In genomic region chr9:121261107-121261460, GRCh38 we compare ENCODE assay signal across 12 cellular contexts.
A peak's percentile ranks its signal among the peaks of the same experiment; 100 is the strongest.
DNase-seq lines count a peak whose midpoint lies in the region.
"Had no signal": no experiment of that assay in that cellular context is flagged by ENCODE, and none has a peak within 500 bp of the region (broad histone marks: within the 10 kb centered on the region; RNA-seq: fewer than 3 reads in every experiment).

No MANE protein-coding gene starts in this region.

- no peaks in the 10 kb centered on the region for H3K36me3 ChIP-seq in BLaER1 treated with 17β-estradiol and CSF1 and Interleukin-3, amounts not matched to agents 10 nM and 100 nM

- H3K9me3 Mint-ChIP-seq in T-helper 2 cell treated with Interferon-gamma antibody and Interleukin-4, amounts not matched to agents 5 μg/mL and 100 μg/mL, for 36 hours = no peaks in the 10 kb centered on the region
- H3K9me3 Mint-ChIP-seq: central memory CD8-positive, alpha-beta T cell had no signal

- H3K4me2 ChIP-seq in BLaER1 treated with 17β-estradiol and CSF1 and Interleukin-3, amounts not matched to agents 10 nM and 100 nM = peak overlapping the region; percentile 68 to 85 (median 77)

- H3K9me3 ChIP-seq in BLaER1 treated with 17β-estradiol and CSF1 and Interleukin-3, amounts not matched to agents 10 nM and 100 nM (replicated peaks in 1 of 11) = no peaks in the 10 kb centered on the region

- peak; percentile 27 for DNase-seq in NCI-H1694 treated with DMSO at 0.1 percent for 48 hours (lab: John Stamatoyannopoulos, UW)
- DNase-seq in dedifferentiated amniotic fluid mesenchymal stem cell (ENCODE audit: extremely low spot score) = peak; percentile 23
- peak; percentile 56 for DNase-seq in middle frontal gyrus (ENCODE audit: extremely low spot score, low spot score)
- DNase-seq in T-helper 2 cell treated with Interferon-gamma antibody and Interleukin-4, amounts not matched to agents 5 μg/mL and 100 μg/mL, for 36 hours (ENCODE audit: low spot score) = no peak
- no peak for DNase-seq in activated gamma-delta T cell treated with Interleukin-2 at 50 U/mL for 16 hours
- DNase-seq in NCI-H146 (lab: John Stamatoyannopoulos, UW) = no peak
- no peak for DNase-seq in NOMO-1 treated with DMSO at 0.1 percent for 48 hours (lab: John Stamatoyannopoulos, UW; ENCODE audit: unreplicated experiment)
- DNase-seq: Karpas-422; mesendoderm; stimulated activated CD8-positive, alpha-beta memory T cell treated with anti-CD3 and anti-CD28 coated beads, Interleukin-4, amount 100 ng/mL, for 48 hours had no signal

- H3K4me1 ChIP-seq in BLaER1 treated with 17β-estradiol and CSF1 and Interleukin-3, amounts not matched to agents 10 nM and 100 nM = peaks cover 43 to 71% (median 49%) of the 10 kb centered on the region in 10 experiments

- no peaks in the 10 kb centered on the region for H3K4me1 Mint-ChIP-seq in T-helper 2 cell treated with Interferon-gamma antibody and Interleukin-4, amounts not matched to agents 5 μg/mL and 100 μg/mL, for 36 hours (ENCODE audit: low read depth)
- H3K4me1 Mint-ChIP-seq: central memory CD8-positive, alpha-beta T cell had no signal

- H3K27me3 ChIP-seq in BLaER1 treated with 17β-estradiol and CSF1 and Interleukin-3, amounts not matched to agents 10 nM and 100 nM = no peaks in the 10 kb centered on the region

- no peak overlapping the region for H3K27ac Mint-ChIP-seq in T-helper 2 cell treated with Interferon-gamma antibody and Interleukin-4, amounts not matched to agents 5 μg/mL and 100 μg/mL, for 36 hours

- peak overlapping the region in 7 of 11 experiments; percentile 9 to 30 (median 19); a peak in 5 of 22 replicates for H3K9ac ChIP-seq in BLaER1 treated with 17β-estradiol and CSF1 and Interleukin-3, amounts not matched to agents 10 nM and 100 nM

- peak overlapping the region in 5 of 11 experiments; percentile 12 to 18 (median 14); a peak in 6 of 22 replicates for H3K27ac ChIP-seq in BLaER1 treated with 17β-estradiol and CSF1 and Interleukin-3, amounts not matched to agents 10 nM and 100 nM

- H3K4me3 ChIP-seq in BLaER1 treated with 17β-estradiol and CSF1 and Interleukin-3, amounts not matched to agents 10 nM and 100 nM = no peak overlapping the region

- H3K36me3 Mint-ChIP-seq in T-helper 2 cell treated with Interferon-gamma antibody and Interleukin-4, amounts not matched to agents 5 μg/mL and 100 μg/mL, for 36 hours (ENCODE audit: low read depth) = no peaks in the 10 kb centered on the region

- no peaks in the 10 kb centered on the region for H4K20me1 ChIP-seq in BLaER1 treated with 17β-estradiol and CSF1 and Interleukin-3, amounts not matched to agents 10 nM and 100 nM

- peaks cover 14% of the 10 kb centered on the region for H3K27me3 Mint-ChIP-seq in T-helper 2 cell treated with Interferon-gamma antibody and Interleukin-4, amounts not matched to agents 5 μg/mL and 100 μg/mL, for 36 hours (ENCODE audit: low read depth)

- H3K4me3 Mint-ChIP-seq in T-helper 2 cell treated with Interferon-gamma antibody and Interleukin-4, amounts not matched to agents 5 μg/mL and 100 μg/mL, for 36 hours = no peak overlapping the region
- H3K4me3 Mint-ChIP-seq: central memory CD8-positive, alpha-beta T cell had no signal

Comparison
In these comparisons a context has a peak if more than half of its experiments do, and no peak if none do; other contexts are left out.
1. DNase-seq: peak in NCI-H1694 treated with DMSO at 0.1 percent for 48 hours (single experiment), dedifferentiated amniotic fluid mesenchymal stem cell (single experiment) and middle frontal gyrus (single experiment); none in T-helper 2 cell treated with Interferon-gamma antibody and Interleukin-4, amounts not matched to agents 5 μg/mL and 100 μg/mL, for 36 hours (single experiment), activated gamma-delta T cell treated with Interleukin-2 at 50 U/mL for 16 hours (single experiment), NCI-H146 (single experiment) and NOMO-1 treated with DMSO at 0.1 percent for 48 hours (single experiment).